In genomic region chr16:67399218-67399733, GRCh38 we compare ENCODE assay signal across 1 cellular context.
A peak's percentile ranks its signal among the peaks of the same experiment; 100 is the strongest.
TF ChIP-seq lines count a peak whose summit lies in the region.

No MANE protein-coding gene starts in this region.

TF ChIP-seq in K562, 482 proteins besides CTCF, POLR2A, EP300 and RAD21 (continued from another document and continues in another):
- TF ChIP-seq, protein P1, sequence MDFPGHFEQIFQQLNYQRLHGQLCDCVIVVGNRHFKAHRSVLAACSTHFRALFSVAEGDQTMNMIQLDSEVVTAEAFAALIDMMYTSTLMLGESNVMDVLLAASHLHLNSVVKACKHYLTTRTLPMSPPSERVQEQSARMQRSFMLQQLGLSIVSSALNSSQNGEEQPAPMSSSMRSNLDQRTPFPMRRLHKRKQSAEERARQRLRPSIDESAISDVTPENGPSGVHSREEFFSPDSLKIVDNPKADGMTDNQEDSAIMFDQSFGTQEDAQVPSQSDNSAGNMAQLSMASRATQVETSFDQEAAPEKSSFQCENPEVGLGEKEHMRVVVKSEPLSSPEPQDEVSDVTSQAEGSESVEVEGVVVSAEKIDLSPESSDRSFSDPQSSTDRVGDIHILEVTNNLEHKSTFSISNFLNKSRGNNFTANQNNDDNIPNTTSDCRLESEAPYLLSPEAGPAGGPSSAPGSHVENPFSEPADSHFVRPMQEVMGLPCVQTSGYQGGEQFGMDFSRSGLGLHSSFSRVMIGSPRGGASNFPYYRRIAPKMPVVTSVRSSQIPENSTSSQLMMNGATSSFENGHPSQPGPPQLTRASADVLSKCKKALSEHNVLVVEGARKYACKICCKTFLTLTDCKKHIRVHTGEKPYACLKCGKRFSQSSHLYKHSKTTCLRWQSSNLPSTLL (IDR thresholded peaks at IDR 0.05): no peak
- TF ChIP-seq CTCFL (IDR thresholded peaks at IDR 0.05; ENCODE audit: borderline replicate concordance, insufficient read depth, low read depth, low read length, poor library complexity, severe bottlenecking) (peak; percentile 33), FOSL1 (tag; conservative IDR thresholded peaks at IDR 0.05) (no peak), ZNF699 (CRISPR knock-in tag; IDR thresholded peaks at IDR 0.05; ENCODE audit: insufficient replicate concordance) (no peak), ZNF584 (CRISPR knock-in tag; IDR thresholded peaks at IDR 0.05; ENCODE audit: low read depth) (no peak), ZNF79 (CRISPR knock-in tag; IDR thresholded peaks at IDR 0.05; ENCODE audit: low read depth) (no peak), RCOR1 (IDR thresholded peaks at IDR 0.05; ENCODE audit: borderline replicate concordance in 1 of 2, low read depth in 2 of 2, low read length in 2 of 2) (0 out of 4 replicates have a peak, but pooled peaks of 1 of the 2 experiments have one; percentile 2), ZNF24 (IDR thresholded peaks at IDR 0.05) (no peak), SMARCB1 (IDR thresholded peaks at IDR 0.05; ENCODE audit: insufficient read length, low read depth) (no peak), FOXM1 (IDR thresholded peaks at IDR 0.05; ENCODE audit: low read depth) (no peak), FOXM1 (CRISPR knock-in tag; IDR thresholded peaks at IDR 0.05; ENCODE audit: low read depth) (no peak), POLR2AphosphoS5 (IDR thresholded peaks at IDR 0.05; ENCODE audit: control insufficient read depth, insufficient read depth, low read depth, low read length) (no peak), MYNN (IDR thresholded peaks at IDR 0.05) (no peak), MYNN (CRISPR knock-in tag; IDR thresholded peaks at IDR 0.05) (no peak), HNRNPK (IDR thresholded peaks at IDR 0.05; ENCODE audit: low read depth, low read length, poor library complexity, severe bottlenecking) (no peak), SOX6 (IDR thresholded peaks at IDR 0.05) (no peak), RFX1 (IDR thresholded peaks at IDR 0.05) (no peak), YY1 (IDR thresholded peaks at IDR 0.05; ENCODE audit: borderline replicate concordance in 1 of 3, control insufficient read depth in 1 of 3, extremely low read depth in 1 of 3, insufficient read depth in 3 of 3, insufficient read length in 1 of 3, insufficient replicate concordance in 2 of 3, low read depth in 1 of 3, low read length in 2 of 3) (peak in 1 of 3 experiments; percentile 21), XRCC4 (IDR thresholded peaks at IDR 0.05; ENCODE audit: extremely low read depth, insufficient read depth, insufficient read length) (no peak), PHF21A (IDR thresholded peaks at IDR 0.05; ENCODE audit: borderline replicate concordance, low read depth) (no peak), CBX1 (IDR thresholded peaks at IDR 0.05; ENCODE audit: low read depth) (peak; percentile 41; the same call in 1 of the 2 replicates), ETS2 (tag; IDR thresholded peaks at IDR 0.05; ENCODE audit: borderline replicate concordance, poor library complexity, severe bottlenecking) (no peak), GATAD2A (IDR thresholded peaks at IDR 0.05) (no peak), UBTF (IDR thresholded peaks at IDR 0.05; ENCODE audit: borderline replicate concordance in 1 of 2, low read depth in 2 of 2, low read length in 2 of 2) (no peak), ZEB2 (IDR thresholded peaks at IDR 0.05) (no peak), ZFP36 (IDR thresholded peaks at IDR 0.05; ENCODE audit: low read depth, low read length, partially characterized antibody) (no peak), U2AF2 (optimal IDR thresholded peaks at IDR 0.05; ENCODE audit: low read depth, low read length) (no peak), STAG1 (CRISPR knock-in tag; IDR thresholded peaks at IDR 0.05; ENCODE audit: borderline replicate concordance) (no peak), ZNF124 (CRISPR knock-in tag; IDR thresholded peaks at IDR 0.05) (no peak), NCOA4 (IDR thresholded peaks at IDR 0.05; ENCODE audit: partially characterized antibody) (no peak), MXD1 (CRISPR knock-in tag; IDR thresholded peaks at IDR 0.05; ENCODE audit: borderline replicate concordance, poor library complexity, severe bottlenecking) (no peak), ATF1 (CRISPR knock-in tag; IDR thresholded peaks at IDR 0.05) (no peak), ATF1 (tag; IDR thresholded peaks at IDR 0.05) (no peak), ZNF668 (CRISPR knock-in tag; IDR thresholded peaks at IDR 0.05) (no peak), RB1 (IDR thresholded peaks at IDR 0.05; ENCODE audit: low read depth) (peak; percentile 60; the same call in 1 of the 2 replicates), DMBX1 (CRISPR knock-in tag; IDR thresholded peaks at IDR 0.05; ENCODE audit: borderline replicate concordance) (no peak), PRMT5 (CRISPR knock-in tag; IDR thresholded peaks at IDR 0.05) (no peak), GABPB2 (CRISPR knock-in tag; conservative IDR thresholded peaks at IDR 0.05) (no peak), NFRKB (IDR thresholded peaks at IDR 0.05; ENCODE audit: low read depth) (no peak), CHD2 (IDR thresholded peaks at IDR 0.05; ENCODE audit: low read depth, low read length) (no peak), ZNF707 (CRISPR knock-in tag; conservative IDR thresholded peaks at IDR 0.05) (no peak), PHB (CRISPR knock-in tag; IDR thresholded peaks at IDR 0.05) (no peak), MTA2 (IDR thresholded peaks at IDR 0.05; ENCODE audit: low read depth) (no peak), CBX3 (IDR thresholded peaks at IDR 0.05; ENCODE audit: borderline replicate concordance in 1 of 2, low read length in 2 of 2) (no peak), CREB1 (IDR thresholded peaks at IDR 0.05) (no peak), CREB1 (CRISPR knock-in tag; IDR thresholded peaks at IDR 0.05) (0 out of 2 replicates have a peak, but pooled peaks have one; percentile 20), KAT7 (CRISPR knock-in tag; IDR thresholded peaks at IDR 0.05; ENCODE audit: borderline replicate concordance) (0 out of 2 replicates have a peak, but pooled peaks have one; percentile 60), SP1 (CRISPR knock-in tag; IDR thresholded peaks at IDR 0.05) (peak; percentile 32; the same call in 1 of the 2 replicates), ZBTB43 (CRISPR knock-in tag; IDR thresholded peaks at IDR 0.05) (no peak), ZNF274 (IDR thresholded peaks at IDR 0.05; ENCODE audit: borderline replicate concordance, low read depth, low read length) (no peak), RAD51 (IDR thresholded peaks at IDR 0.05; ENCODE audit: borderline replicate concordance, low read depth) (no peak), CHD1 (IDR thresholded peaks at IDR 0.05; ENCODE audit: low read length) (no peak), ZNF282 (CRISPR knock-in tag; IDR thresholded peaks at IDR 0.05) (no peak), TFAM (CRISPR knock-in tag; conservative IDR thresholded peaks at IDR 0.05) (no peak), TRIM25 (IDR thresholded peaks at IDR 0.05; ENCODE audit: borderline replicate concordance) (no peak), ZNF639 (CRISPR knock-in tag; conservative IDR thresholded peaks at IDR 0.05 in 1 of 2, IDR thresholded peaks at IDR 0.05 in 1 of 2) (no peak)
- TF ChIP-seq, protein P2, sequence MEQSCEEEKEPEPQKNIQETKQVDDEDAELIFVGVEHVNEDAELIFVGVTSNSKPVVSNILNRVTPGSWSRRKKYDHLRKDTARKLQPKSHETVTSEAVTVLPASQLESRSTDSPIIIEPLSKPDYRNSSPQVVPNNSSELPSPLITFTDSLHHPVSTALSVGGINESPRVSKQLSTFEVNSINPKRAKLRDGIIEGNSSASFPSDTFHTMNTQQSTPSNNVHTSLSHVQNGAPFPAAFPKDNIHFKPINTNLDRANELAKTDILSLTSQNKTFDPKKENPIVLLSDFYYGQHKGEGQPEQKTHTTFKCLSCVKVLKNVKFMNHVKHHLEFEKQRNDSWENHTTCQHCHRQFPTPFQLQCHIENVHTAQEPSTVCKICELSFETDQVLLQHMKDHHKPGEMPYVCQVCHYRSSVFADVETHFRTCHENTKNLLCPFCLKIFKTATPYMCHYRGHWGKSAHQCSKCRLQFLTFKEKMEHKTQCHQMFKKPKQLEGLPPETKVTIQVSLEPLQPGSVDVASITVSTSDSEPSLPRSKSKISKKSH (CRISPR knock-in tag; IDR thresholded peaks at IDR 0.05): no peak
- TF ChIP-seq, protein P3, sequence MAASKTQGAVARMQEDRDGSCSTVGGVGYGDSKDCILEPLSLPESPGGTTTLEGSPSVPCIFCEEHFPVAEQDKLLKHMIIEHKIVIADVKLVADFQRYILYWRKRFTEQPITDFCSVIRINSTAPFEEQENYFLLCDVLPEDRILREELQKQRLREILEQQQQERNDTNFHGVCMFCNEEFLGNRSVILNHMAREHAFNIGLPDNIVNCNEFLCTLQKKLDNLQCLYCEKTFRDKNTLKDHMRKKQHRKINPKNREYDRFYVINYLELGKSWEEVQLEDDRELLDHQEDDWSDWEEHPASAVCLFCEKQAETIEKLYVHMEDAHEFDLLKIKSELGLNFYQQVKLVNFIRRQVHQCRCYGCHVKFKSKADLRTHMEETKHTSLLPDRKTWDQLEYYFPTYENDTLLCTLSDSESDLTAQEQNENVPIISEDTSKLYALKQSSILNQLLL (CRISPR knock-in tag; IDR thresholded peaks at IDR 0.05; ENCODE audit: borderline replicate concordance): no peak
- TF ChIP-seq, protein P4, sequence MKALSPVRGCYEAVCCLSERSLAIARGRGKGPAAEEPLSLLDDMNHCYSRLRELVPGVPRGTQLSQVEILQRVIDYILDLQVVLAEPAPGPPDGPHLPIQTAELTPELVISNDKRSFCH (CRISPR knock-in tag; IDR thresholded peaks at IDR 0.05): no peak
- TF ChIP-seq, protein P4 (tag; IDR thresholded peaks at IDR 0.05): no peak
